ENCODE assay signal across 10 cellular contexts in genomic region chr5:67181648-67182218, GRCh38. TPM values are rescaled to one million over a fixed set of nuclear protein-coding genes. Genes with fewer than 3 reads are reported as not detected.
A peak's percentile ranks its signal among the peaks of the same experiment; 100 is the strongest.
DNase-seq lines count a peak whose midpoint lies in the region; ATAC-seq and TF ChIP-seq lines count a peak whose summit lies in the region.
"Had no signal": no experiment of that assay in that cellular context is flagged by ENCODE, and none has a peak within 500 bp of the region (broad histone marks: within the 10 kb centered on the region; RNA-seq: fewer than 3 reads in every experiment).

No MANE protein-coding gene starts in this region.

- no peak for TF ChIP-seq CTCF in OCI-LY3 (IDR thresholded peaks at IDR 0.05; ENCODE audit: low read depth, low read length)
- TF ChIP-seq CTCF in osteoblast (IDR thresholded peaks at IDR 0.05; ENCODE audit: extremely low read depth, low read depth, low read length), result no peak

- H3K36me3 Mint-ChIP-seq in effector memory CD8-positive, alpha-beta T cell (ENCODE audit: insufficient read depth), result no peaks in the 10 kb centered on the region

- H3K4me1 Mint-ChIP-seq in effector memory CD8-positive, alpha-beta T cell (ENCODE audit: low read depth in 2 of 2), result peaks cover 12 to 20% of the 10 kb centered on the region in 2 donors

- no peaks in the 10 kb centered on the region for H3K27me3 Mint-ChIP-seq in effector memory CD8-positive, alpha-beta T cell

- no peak overlapping the region for H3K4me3 ChIP-seq in OCI-LY3 (ENCODE audit: low read length)
- no peak overlapping the region for H3K4me3 ChIP-seq in osteoblast (ENCODE audit: insufficient read depth, low read length)

- peak overlapping the region; percentile 9 to 73 for H3K27ac Mint-ChIP-seq in effector memory CD8-positive, alpha-beta T cell

- H3K79me2 ChIP-seq in OCI-LY3 (ENCODE audit: low read length), result no peaks in the 10 kb centered on the region
- H3K79me2 ChIP-seq in osteoblast (ENCODE audit: insufficient read depth, low read length), result no peaks in the 10 kb centered on the region

- no peaks in the 10 kb centered on the region for H3K36me3 ChIP-seq in OCI-LY3 (replicated peaks; ENCODE audit: low read depth, low read length)
- no peaks in the 10 kb centered on the region for H3K36me3 ChIP-seq in osteoblast (ENCODE audit: insufficient read depth, low read length)

- ATAC-seq in effector memory CD8-positive, alpha-beta T cell (replicated peaks), result peak; percentile 29
- ATAC-seq in GM18907 (IDR thresholded peaks at IDR 0.05; ENCODE audit: unreplicated experiment), result no peak

- H3K9ac ChIP-seq in OCI-LY3 (ENCODE audit: low read length), result no peak overlapping the region

- H3K27me3 ChIP-seq in OCI-LY3 (ENCODE audit: low read depth, low read length), result no peaks in the 10 kb centered on the region
- no peaks in the 10 kb centered on the region for H3K27me3 ChIP-seq in osteoblast (ENCODE audit: insufficient read depth, low read length)

- H3K4me2 ChIP-seq in OCI-LY3 (ENCODE audit: low read length) (0 out of 2 replicates have a peak overlapping the region, but pooled peaks have one; percentile 18), osteoblast (ENCODE audit: insufficient read depth, low read length) (peak overlapping the region; percentile 71)

- DNase-seq in ELF-1 (ENCODE audit: low read depth, low spot score) (peak; percentile 38), osteoblast (ENCODE audit: insufficient read length, low spot score, missing footprints) (no peak), ACHN (no peak), middle frontal gyrus (ENCODE audit: extremely low spot score, low spot score) (no peak), NCI-H345 treated with DMSO at 0.1 percent for 48 hours (lab: John Stamatoyannopoulos, UW; ENCODE audit: unreplicated experiment) (no peak)
- DNase-seq in effector memory CD8-positive, alpha-beta T cell, result no peak
- DNase-seq: NCI-H748 treated with DMSO at 0.1 percent for 48 hours had no signal

- peak overlapping the region; percentile 26 to 32 for H3K4me3 Mint-ChIP-seq in effector memory CD8-positive, alpha-beta T cell

- no peak overlapping the region for H2AFZ ChIP-seq in OCI-LY3 (ENCODE audit: low read depth, low read length)
- peak overlapping the region; percentile 83 for H2AFZ ChIP-seq in osteoblast (ENCODE audit: low read length)

- peaks cover 2 to 10% of the 10 kb centered on the region in 2 donors for H3K9me3 Mint-ChIP-seq in effector memory CD8-positive, alpha-beta T cell

- in situ Hi-C loops in ACHN (cut with HindIII; ENCODE audit: low pct_ligation_motif_present, low pct_unique_long_range_greater_than_20kb, low sequenced_read_pairs), result loop anchor here (25.0 kb wide), 1 partner anchor 369 kb away; no protein-coding TSS in a partner anchor

- H3K4me1 ChIP-seq in OCI-LY3 (ENCODE audit: low read length) (peaks cover 7% of the 10 kb centered on the region), osteoblast (ENCODE audit: insufficient read depth, low read length) (peaks cover 14% of the 10 kb centered on the region)

- H3K27ac ChIP-seq in OCI-LY3 (ENCODE audit: low read length), result no peak overlapping the region
- no peak overlapping the region for H3K27ac ChIP-seq in osteoblast (ENCODE audit: low read depth, low read length)

- H4K20me1 ChIP-seq in OCI-LY3 (ENCODE audit: insufficient read depth, low read length) (no peaks in the 10 kb centered on the region), osteoblast (ENCODE audit: insufficient read depth, low read length) (no peaks in the 10 kb centered on the region)

- peaks cover 4% of the 10 kb centered on the region for H3K9me3 ChIP-seq in OCI-LY3 (ENCODE audit: insufficient read depth, low read length)
- no peaks in the 10 kb centered on the region for H3K9me3 ChIP-seq in osteoblast (ENCODE audit: low read depth, low read length)

RNA-seq across cellular contexts. Expression of gene CD180, which starts 14.9 kb away (rescaled TPM):
- not detected in 2 replicates for total RNA-seq in osteoblast
- total RNA-seq: epithelial cell of proximal tubule had no signal
